Comparison of ENCODE assay signal across 10 cellular contexts in genomic region chr15:40776537-40777141, GRCh38. TPM values are rescaled to one million over a fixed set of nuclear protein-coding genes. Genes with fewer than 3 reads are reported as not detected.
DNase-seq lines count a peak whose midpoint lies in the region; ATAC-seq and TF ChIP-seq lines count a peak whose summit lies in the region.
"Had no signal": no experiment of that assay in that cellular context is flagged by ENCODE, and none has a peak within 500 bp of the region (broad histone marks: within the 10 kb centered on the region; RNA-seq: fewer than 3 reads in every experiment).

No MANE protein-coding gene starts in this region.

- no peaks in the 10 kb centered on the region for H3K79me2 ChIP-seq in KMS-11 (ENCODE audit: insufficient read depth, low read depth)

- H3K4me2 ChIP-seq in BLaER1: peak overlapping the region; percentile 17; the same call in 1 of the 2 replicates
- peak overlapping the region; percentile 88 for H3K4me2 ChIP-seq in KMS-11

- peaks cover 0 to 13% (median 0%) of the 10 kb centered on the region in 7 donors for H3K4me1 Mint-ChIP-seq in naive thymus-derived CD4-positive, alpha-beta T cell

- H3K27me3 ChIP-seq in BLaER1 (no peaks in the 10 kb centered on the region), KMS-11 (ENCODE audit: insufficient read depth, low read depth) (no peaks in the 10 kb centered on the region), colonic mucosa (no peaks in the 10 kb centered on the region)
- H3K27me3 ChIP-seq in naive thymus-derived CD4-positive, alpha-beta T cell (ENCODE audit: control insufficient read depth in 2 of 2, insufficient read depth in 2 of 2, low read length in 2 of 2): no peaks in the 10 kb centered on the region

- H3K36me3 ChIP-seq in BLaER1 (peaks cover 73% of the 10 kb centered on the region), KMS-11 (ENCODE audit: insufficient read depth) (no peaks in the 10 kb centered on the region), colonic mucosa (peaks cover 16% of the 10 kb centered on the region)
- peaks cover 7 to 83% (median 18%) of the 10 kb centered on the region in 3 experiments for H3K36me3 ChIP-seq in naive thymus-derived CD4-positive, alpha-beta T cell (ENCODE audit: control insufficient read depth in 2 of 3, insufficient read depth in 3 of 3, low read length in 3 of 3)

- H3K9me3 ChIP-seq in BLaER1 (no peaks in the 10 kb centered on the region), colonic mucosa (no peaks in the 10 kb centered on the region)
- no peaks in the 10 kb centered on the region for H3K9me3 ChIP-seq in naive thymus-derived CD4-positive, alpha-beta T cell (ENCODE audit: control insufficient read depth in 2 of 3, low read length in 3 of 3)
- H3K9me3 ChIP-seq: HAP-1 had no signal

- H4K20me1 ChIP-seq in BLaER1: peaks cover 11% of the 10 kb centered on the region; the same call in 1 of the 2 replicates
- no peaks in the 10 kb centered on the region for H4K20me1 ChIP-seq in KMS-11 (ENCODE audit: insufficient read depth)

- peaks cover 3 to 29% (median 11%) of the 10 kb centered on the region in 5 donors for H3K36me3 Mint-ChIP-seq in naive thymus-derived CD4-positive, alpha-beta T cell

- DNase-seq in astrocyte of the spinal cord (ENCODE audit: low read depth, low spot score) (peak; percentile 60), NCI-H187 (lab: John Stamatoyannopoulos, UW) (no peak), colonic mucosa (no peak), UCSD-AML1 (lab: John Stamatoyannopoulos, UW; ENCODE audit: unreplicated experiment) (no peak)
- DNase-seq in naive thymus-derived CD4-positive, alpha-beta T cell: no peak
- DNase-seq: NCI-H446 had no signal

- peak; percentile 93 for ATAC-seq in naive thymus-derived CD4-positive, alpha-beta T cell
- no peak for ATAC-seq in GM21367 (IDR thresholded peaks at IDR 0.05; ENCODE audit: unreplicated experiment)

- peak overlapping the region in 4 of 9 donors; percentile 5 to 65 (median 26) for H3K27ac Mint-ChIP-seq in naive thymus-derived CD4-positive, alpha-beta T cell

- in situ Hi-C loops in astrocyte of the spinal cord (cut with HindIII; ENCODE audit: low sequenced_read_pairs): no loop called here

- no peak overlapping the region for H3K4me3 ChIP-seq in BLaER1
- H3K4me3 ChIP-seq in KMS-11 (IDR thresholded peaks at IDR 0.05; ENCODE audit: insufficient read depth, low read depth, low read length): no peak overlapping the region
- no peak overlapping the region for H3K4me3 ChIP-seq in astrocyte of the spinal cord (ENCODE audit: low read depth, low read length)
- no peak overlapping the region for H3K4me3 ChIP-seq in naive thymus-derived CD4-positive, alpha-beta T cell (ENCODE audit: low read length)
- H3K4me3 ChIP-seq in colonic mucosa: no peak overlapping the region
- H3K4me3 ChIP-seq: HAP-1 had no signal

- peak overlapping the region; percentile 32; the same call in 1 of the 2 replicates for H2AFZ ChIP-seq in KMS-11 (ENCODE audit: low read depth)

- POLR2A ChIA-PET in naive thymus-derived CD4-positive, alpha-beta T cell (lab: Charles Lee): interaction anchor here (0.8 to 1.2 kb wide), 2 partner anchors 82 to 386 kb away, joined by 3 read pairs; partner anchors contain the start of gene RAD51

- intact Hi-C loops in naive thymus-derived CD4-positive, alpha-beta T cell (cut with micrococcal nuclease): no loop called here
- intact Hi-C loops in colonic mucosa (cut with DNase I): no loop called here

- no peaks in the 10 kb centered on the region for H3K9me3 Mint-ChIP-seq in naive thymus-derived CD4-positive, alpha-beta T cell

- H3K4me3 Mint-ChIP-seq in naive thymus-derived CD4-positive, alpha-beta T cell: no peak overlapping the region

- H3K9ac ChIP-seq in BLaER1: no peak overlapping the region
- peak overlapping the region; percentile 61 for H3K9ac ChIP-seq in KMS-11
- H3K9ac ChIP-seq in colonic mucosa (ENCODE audit: low read depth in 2 of 2, low read length in 2 of 2): no peak overlapping the region

- no peaks in the 10 kb centered on the region for H3K27me3 Mint-ChIP-seq in naive thymus-derived CD4-positive, alpha-beta T cell

- no peak for TF ChIP-seq CTCF in KMS-11 (conservative IDR thresholded peaks at IDR 0.05; ENCODE audit: low read depth, low read length)
- no peak for TF ChIP-seq CTCF in astrocyte of the spinal cord (IDR thresholded peaks at IDR 0.05; ENCODE audit: low read depth, low read length)
- TF ChIP-seq CTCF in colonic mucosa (IDR thresholded peaks at IDR 0.05): no peak

- no peak overlapping the region for H3K27ac ChIP-seq in BLaER1
- H3K27ac ChIP-seq in KMS-11: peak overlapping the region; percentile 66
- no peak overlapping the region for H3K27ac ChIP-seq in naive thymus-derived CD4-positive, alpha-beta T cell (ENCODE audit: low read depth, low read length)
- no peak overlapping the region for H3K27ac ChIP-seq in colonic mucosa

- H3K4me1 ChIP-seq in BLaER1: peaks cover 46% of the 10 kb centered on the region
- H3K4me1 ChIP-seq in KMS-11 (ENCODE audit: low read depth, poor library complexity, severe bottlenecking): peaks cover 30% of the 10 kb centered on the region
- peaks cover 0 to 11% of the 10 kb centered on the region in 2 donors for H3K4me1 ChIP-seq in naive thymus-derived CD4-positive, alpha-beta T cell (ENCODE audit: control insufficient read depth in 2 of 2, insufficient read depth in 2 of 2, low read length in 2 of 2)
- no peaks in the 10 kb centered on the region for H3K4me1 ChIP-seq in colonic mucosa
- H3K4me1 ChIP-seq: HAP-1 had no signal

- CTCF ChIA-PET in naive thymus-derived CD4-positive, alpha-beta T cell (lab: Charles Lee): interaction anchor here (0.6 kb wide), 2 partner anchors 375 to 442 kb away, joined by 3 to 5 read pairs; no protein-coding TSS in a partner anchor

RNA-seq across cellular contexts. Expression of gene C15orf62, which starts 6.9 kb away (rescaled TPM):
- 1 to 10 TPM in 3 of 5 experiments, under 1 TPM in 2; 0.73 to 2.8 (median 1.3) TPM for total RNA-seq in naive thymus-derived CD4-positive, alpha-beta T cell
- polyA plus RNA-seq in naive thymus-derived CD4-positive, alpha-beta T cell: under 1 TPM; 0.35 to 0.67 TPM
- total RNA-seq in colonic mucosa: under 1 TPM; 0.74 to 0.80 TPM

RNA-seq across cellular contexts. Expression of gene GCHFR, which starts 12.8 kb away (rescaled TPM):
- 10 to 100 TPM; 14.5 to 38.3 (median 18.1) TPM for total RNA-seq in naive thymus-derived CD4-positive, alpha-beta T cell
- 10 to 100 TPM; 65.7 to 83.2 TPM for polyA plus RNA-seq in naive thymus-derived CD4-positive, alpha-beta T cell
- 10 to 100 TPM; 39.5 to 42.5 TPM for total RNA-seq in colonic mucosa

RNA-seq across cellular contexts. Expression of gene RMDN3, which starts 21.6 kb away (rescaled TPM):
- 10 to 100 TPM; 19.5 to 44.0 (median 31.9) TPM for total RNA-seq in naive thymus-derived CD4-positive, alpha-beta T cell
- polyA plus RNA-seq in naive thymus-derived CD4-positive, alpha-beta T cell: 10 to 100 TPM; 15.7 to 20.2 TPM
- 10 to 100 TPM; 31.1 to 49.1 TPM for total RNA-seq in colonic mucosa

RNA-seq across cellular contexts. Expression of gene ZFYVE19, which starts 30.2 kb away (rescaled TPM):
- total RNA-seq in naive thymus-derived CD4-positive, alpha-beta T cell: 10 to 100 TPM; 17.9 to 31.9 (median 30.5) TPM
- 10 to 100 TPM; 15.7 to 22.7 TPM for polyA plus RNA-seq in naive thymus-derived CD4-positive, alpha-beta T cell
- 10 to 100 TPM; 22.9 to 27.9 TPM for total RNA-seq in colonic mucosa

RNA-seq across cellular contexts. Expression of gene DNAJC17, which starts 30.6 kb away (rescaled TPM):
- total RNA-seq in naive thymus-derived CD4-positive, alpha-beta T cell: 10 to 100 TPM; 28.8 to 50.9 (median 36.7) TPM
- polyA plus RNA-seq in naive thymus-derived CD4-positive, alpha-beta T cell: 10 to 100 TPM; 31.0 to 35.5 TPM
- total RNA-seq in colonic mucosa: 10 to 100 TPM; 38.1 to 48.0 TPM
